1 cellular context compared by ENCODE assay signal in genomic region chr11:914747-915493, GRCh38.
TF ChIP-seq lines count a peak whose summit lies in the region.

No MANE protein-coding gene starts in this region.

TF ChIP-seq in HepG2, 621 proteins besides CTCF, POLR2A, EP300 and RAD21 (continued from another document and continues in another):
- TF ChIP-seq WIZ (CRISPR knock-in tag; IDR thresholded peaks at IDR 0.05), result no peak
- TF ChIP-seq GATAD2A (CRISPR knock-in tag; IDR thresholded peaks at IDR 0.05), result peak; percentile 58
- TF ChIP-seq, protein P1, sequence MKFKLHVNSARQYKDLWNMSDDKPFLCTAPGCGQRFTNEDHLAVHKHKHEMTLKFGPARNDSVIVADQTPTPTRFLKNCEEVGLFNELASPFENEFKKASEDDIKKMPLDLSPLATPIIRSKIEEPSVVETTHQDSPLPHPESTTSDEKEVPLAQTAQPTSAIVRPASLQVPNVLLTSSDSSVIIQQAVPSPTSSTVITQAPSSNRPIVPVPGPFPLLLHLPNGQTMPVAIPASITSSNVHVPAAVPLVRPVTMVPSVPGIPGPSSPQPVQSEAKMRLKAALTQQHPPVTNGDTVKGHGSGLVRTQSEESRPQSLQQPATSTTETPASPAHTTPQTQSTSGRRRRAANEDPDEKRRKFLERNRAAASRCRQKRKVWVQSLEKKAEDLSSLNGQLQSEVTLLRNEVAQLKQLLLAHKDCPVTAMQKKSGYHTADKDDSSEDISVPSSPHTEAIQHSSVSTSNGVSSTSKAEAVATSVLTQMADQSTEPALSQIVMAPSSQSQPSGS (CRISPR knock-in tag; IDR thresholded peaks at IDR 0.05), result 0 out of 2 replicates have a peak, but pooled peaks have one; percentile 40
- TF ChIP-seq AGO2 (optimal IDR thresholded peaks at IDR 0.05; ENCODE audit: low read depth, low read length), result no peak
- peak; percentile 58; the same call in 1 of the 2 replicates for TF ChIP-seq HMG20B (CRISPR knock-in tag; conservative IDR thresholded peaks at IDR 0.05)
- peak; percentile 13; the same call in 1 of the 2 replicates for TF ChIP-seq ZMYM3 (CRISPR knock-in tag; IDR thresholded peaks at IDR 0.05)
- peak; percentile 35; the same call in 1 of the 2 replicates for TF ChIP-seq ZNF430 (CRISPR knock-in tag; IDR thresholded peaks at IDR 0.05)
- 0 out of 2 replicates have a peak, but pooled peaks have one; percentile 46 for TF ChIP-seq ZNF335 (CRISPR knock-in tag; IDR thresholded peaks at IDR 0.05)
- no peak for TF ChIP-seq HES4 (CRISPR knock-in tag; IDR thresholded peaks at IDR 0.05; ENCODE audit: borderline replicate concordance)
- peak; percentile 65 for TF ChIP-seq ELF1 (CRISPR knock-in tag; IDR thresholded peaks at IDR 0.05)
- no peak for TF ChIP-seq CHD2 (IDR thresholded peaks at IDR 0.05; ENCODE audit: low read depth, low read length)
- no peak for TF ChIP-seq POLR2AphosphoS2 (IDR thresholded peaks at IDR 0.05; ENCODE audit: low read depth, low read length)
- TF ChIP-seq ZNF441 (CRISPR knock-in tag; IDR thresholded peaks at IDR 0.05; ENCODE audit: borderline replicate concordance), result 0 out of 2 replicates have a peak, but pooled peaks have one; percentile 50
- no peak for TF ChIP-seq SOX6 (IDR thresholded peaks at IDR 0.05)
- no peak for TF ChIP-seq SOX6 (CRISPR knock-in tag; IDR thresholded peaks at IDR 0.05)
- TF ChIP-seq PHF8 (CRISPR knock-in tag; IDR thresholded peaks at IDR 0.05), result peak; percentile 53
- peak; percentile 73; the same call in 1 of the 2 replicates for TF ChIP-seq ARID4A (CRISPR knock-in tag; IDR thresholded peaks at IDR 0.05; ENCODE audit: borderline replicate concordance)
- no peak for TF ChIP-seq ZNF350 (CRISPR knock-in tag; IDR thresholded peaks at IDR 0.05; ENCODE audit: borderline replicate concordance, low read depth)
- TF ChIP-seq FOXO1 (CRISPR knock-in tag; IDR thresholded peaks at IDR 0.05), result no peak
- TF ChIP-seq ZNF296 (CRISPR knock-in tag; conservative IDR thresholded peaks at IDR 0.05), result peak; percentile 72
- TF ChIP-seq ZNF841 (CRISPR knock-in tag; IDR thresholded peaks at IDR 0.05; ENCODE audit: borderline replicate concordance), result no peak
- TF ChIP-seq ZBTB4 (CRISPR knock-in tag; IDR thresholded peaks at IDR 0.05; ENCODE audit: borderline replicate concordance), result peak; percentile 87; the same call in 1 of the 2 replicates
- no peak for TF ChIP-seq SIX4 (CRISPR knock-in tag; IDR thresholded peaks at IDR 0.05)
- TF ChIP-seq ZNF136 (CRISPR knock-in tag; IDR thresholded peaks at IDR 0.05; ENCODE audit: low read depth), result no peak
- TF ChIP-seq HDAC2 (CRISPR knock-in tag; IDR thresholded peaks at IDR 0.05), result peak; percentile 78
- TF ChIP-seq SMYD3 (CRISPR knock-in tag; IDR thresholded peaks at IDR 0.05), result no peak
- TF ChIP-seq, protein P2, sequence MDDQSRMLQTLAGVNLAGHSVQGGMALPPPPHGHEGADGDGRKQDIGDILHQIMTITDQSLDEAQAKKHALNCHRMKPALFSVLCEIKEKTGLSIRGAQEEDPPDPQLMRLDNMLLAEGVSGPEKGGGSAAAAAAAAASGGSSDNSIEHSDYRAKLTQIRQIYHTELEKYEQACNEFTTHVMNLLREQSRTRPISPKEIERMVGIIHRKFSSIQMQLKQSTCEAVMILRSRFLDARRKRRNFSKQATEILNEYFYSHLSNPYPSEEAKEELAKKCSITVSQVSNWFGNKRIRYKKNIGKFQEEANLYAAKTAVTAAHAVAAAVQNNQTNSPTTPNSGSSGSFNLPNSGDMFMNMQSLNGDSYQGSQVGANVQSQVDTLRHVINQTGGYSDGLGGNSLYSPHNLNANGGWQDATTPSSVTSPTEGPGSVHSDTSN (CRISPR knock-in tag; IDR thresholded peaks at IDR 0.05; ENCODE audit: borderline replicate concordance), result no peak
- TF ChIP-seq ZFP90 (CRISPR knock-in tag; IDR thresholded peaks at IDR 0.05; ENCODE audit: borderline replicate concordance), result 0 out of 2 replicates have a peak, but pooled peaks have one; percentile 8
- TF ChIP-seq HIC2 (CRISPR knock-in tag; IDR thresholded peaks at IDR 0.05; ENCODE audit: low read depth), result peak; percentile 51; the same call in 1 of the 2 replicates
- TF ChIP-seq TBX3 (IDR thresholded peaks at IDR 0.05; ENCODE audit: borderline replicate concordance), result no peak
- TF ChIP-seq, protein P3, sequence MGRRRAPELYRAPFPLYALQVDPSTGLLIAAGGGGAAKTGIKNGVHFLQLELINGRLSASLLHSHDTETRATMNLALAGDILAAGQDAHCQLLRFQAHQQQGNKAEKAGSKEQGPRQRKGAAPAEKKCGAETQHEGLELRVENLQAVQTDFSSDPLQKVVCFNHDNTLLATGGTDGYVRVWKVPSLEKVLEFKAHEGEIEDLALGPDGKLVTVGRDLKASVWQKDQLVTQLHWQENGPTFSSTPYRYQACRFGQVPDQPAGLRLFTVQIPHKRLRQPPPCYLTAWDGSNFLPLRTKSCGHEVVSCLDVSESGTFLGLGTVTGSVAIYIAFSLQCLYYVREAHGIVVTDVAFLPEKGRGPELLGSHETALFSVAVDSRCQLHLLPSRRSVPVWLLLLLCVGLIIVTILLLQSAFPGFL (CRISPR knock-in tag; IDR thresholded peaks at IDR 0.05), result no peak
- TF ChIP-seq KDM3A (CRISPR knock-in tag; IDR thresholded peaks at IDR 0.05; ENCODE audit: low read depth), result peak; percentile 47; the same call in 1 of the 2 replicates
- TF ChIP-seq ZNF616 (CRISPR knock-in tag; IDR thresholded peaks at IDR 0.05; ENCODE audit: low read depth), result peak; percentile 52; the same call in 1 of the 2 replicates
- peak; percentile 73 for TF ChIP-seq TEAD3 (CRISPR knock-in tag; optimal IDR thresholded peaks at IDR 0.05; ENCODE audit: borderline replicate concordance)
- TF ChIP-seq NR2F1 (CRISPR knock-in tag; IDR thresholded peaks at IDR 0.05), result peak; percentile 73 to 87; a peak in 3 of 4 replicates
- peak; percentile 91 for TF ChIP-seq RXRA (CRISPR knock-in tag; IDR thresholded peaks at IDR 0.05)
- peak; percentile 50; the same call in 1 of the 2 replicates for TF ChIP-seq HMG20A (CRISPR knock-in tag; IDR thresholded peaks at IDR 0.05; ENCODE audit: borderline replicate concordance)
- TF ChIP-seq, protein P4, sequence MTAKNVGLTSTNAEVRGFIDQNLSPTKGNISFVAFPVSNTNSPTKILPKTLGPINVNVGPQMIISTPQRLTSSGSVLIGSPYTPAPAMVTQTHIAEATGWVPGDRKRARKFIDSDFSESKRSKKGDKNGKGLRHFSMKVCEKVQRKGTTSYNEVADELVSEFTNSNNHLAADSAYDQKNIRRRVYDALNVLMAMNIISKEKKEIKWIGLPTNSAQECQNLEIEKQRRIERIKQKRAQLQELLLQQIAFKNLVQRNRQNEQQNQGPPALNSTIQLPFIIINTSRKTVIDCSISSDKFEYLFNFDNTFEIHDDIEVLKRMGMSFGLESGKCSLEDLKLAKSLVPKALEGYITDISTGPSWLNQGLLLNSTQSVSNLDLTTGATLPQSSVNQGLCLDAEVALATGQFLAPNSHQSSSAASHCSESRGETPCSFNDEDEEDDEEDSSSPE (CRISPR knock-in tag; IDR thresholded peaks at IDR 0.05), result no peak
- peak; percentile 40; the same call in 1 of the 2 replicates for TF ChIP-seq POLR2G (IDR thresholded peaks at IDR 0.05; ENCODE audit: low read depth, low read length)
- no peak for TF ChIP-seq ZFP62 (CRISPR knock-in tag; IDR thresholded peaks at IDR 0.05)
- 0 out of 2 replicates have a peak, but pooled peaks have one; percentile 62 for TF ChIP-seq SMAD9 (CRISPR knock-in tag; IDR thresholded peaks at IDR 0.05)
- no peak for TF ChIP-seq PITX1 (CRISPR knock-in tag; IDR thresholded peaks at IDR 0.05)
- no peak for TF ChIP-seq NFATC3 (CRISPR knock-in tag; IDR thresholded peaks at IDR 0.05)
- peak; percentile 61; the same call in 1 of the 2 replicates for TF ChIP-seq ZNF414 (CRISPR knock-in tag; IDR thresholded peaks at IDR 0.05)
- no peak for TF ChIP-seq NFIC (IDR thresholded peaks at IDR 0.05; ENCODE audit: low read length)
- no peak for TF ChIP-seq IRF2 (CRISPR knock-in tag; IDR thresholded peaks at IDR 0.05)
- no peak for TF ChIP-seq THAP7 (CRISPR knock-in tag; IDR thresholded peaks at IDR 0.05)
- TF ChIP-seq, protein P5, sequence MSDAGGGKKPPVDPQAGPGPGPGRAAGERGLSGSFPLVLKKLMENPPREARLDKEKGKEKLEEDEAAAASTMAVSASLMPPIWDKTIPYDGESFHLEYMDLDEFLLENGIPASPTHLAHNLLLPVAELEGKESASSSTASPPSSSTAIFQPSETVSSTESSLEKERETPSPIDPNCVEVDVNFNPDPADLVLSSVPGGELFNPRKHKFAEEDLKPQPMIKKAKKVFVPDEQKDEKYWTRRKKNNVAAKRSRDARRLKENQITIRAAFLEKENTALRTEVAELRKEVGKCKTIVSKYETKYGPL (CRISPR knock-in tag; IDR thresholded peaks at IDR 0.05), result no peak
- no peak for TF ChIP-seq DR1 (CRISPR knock-in tag; IDR thresholded peaks at IDR 0.05)
- TF ChIP-seq, protein P6, sequence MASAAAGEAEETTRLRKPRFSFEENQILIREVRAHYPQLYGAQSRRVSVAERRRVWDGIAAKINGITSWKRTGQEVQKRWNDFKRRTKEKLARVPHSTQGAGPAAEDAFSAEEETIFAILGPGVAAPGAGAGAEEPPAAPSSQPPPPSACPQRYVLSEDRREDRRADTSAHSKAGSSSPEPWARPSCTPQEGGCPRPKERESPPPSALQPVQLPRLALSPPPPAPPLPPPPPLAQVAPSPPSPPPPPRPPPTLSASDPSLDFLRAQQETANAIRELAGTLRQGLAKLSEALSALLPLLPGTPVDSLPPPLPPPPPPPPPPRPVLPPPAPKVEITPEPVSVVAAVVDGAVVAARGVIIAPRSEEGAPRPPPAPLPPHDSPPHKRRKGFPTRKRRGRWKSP (CRISPR knock-in tag; IDR thresholded peaks at IDR 0.05), result no peak
- TF ChIP-seq TP53 (CRISPR knock-in tag; conservative IDR thresholded peaks at IDR 0.05), result no peak
